ENCODE assay signal across 12 cellular contexts in the genomic region with DNA sequence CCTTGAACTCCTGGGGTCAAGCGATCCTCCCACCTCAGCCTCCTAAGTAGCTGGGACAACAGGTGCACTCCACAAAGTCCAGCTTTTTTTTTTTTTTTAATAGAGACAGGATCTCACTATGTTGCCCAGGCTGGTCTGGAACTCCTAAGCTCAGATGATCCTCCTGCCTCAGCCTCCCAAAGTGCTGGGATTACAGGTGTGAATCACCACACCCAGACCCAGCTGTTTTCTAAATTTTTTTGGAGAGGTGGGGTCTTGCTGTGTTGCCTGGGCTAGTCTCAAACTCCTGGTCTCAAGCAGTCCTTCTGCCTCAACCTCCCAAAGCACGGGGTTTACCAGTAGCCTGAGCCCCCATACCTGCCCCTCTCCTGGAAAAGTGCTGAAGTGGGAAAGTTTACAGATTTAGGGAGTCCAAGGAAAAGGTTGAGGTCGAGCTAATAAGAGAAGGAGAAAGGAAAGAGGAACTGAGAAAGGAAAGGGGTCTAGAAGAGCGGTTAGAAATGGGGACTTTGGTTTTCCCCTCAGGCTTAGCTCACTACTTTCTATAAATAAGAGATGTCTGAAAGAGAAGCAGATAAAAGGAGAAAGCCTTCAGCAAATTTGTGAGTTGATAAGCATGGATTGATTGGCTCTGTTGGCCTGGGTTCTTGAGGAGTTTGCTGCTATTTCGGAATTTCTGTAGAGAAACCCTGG. TPM values are rescaled to one million over a fixed set of nuclear protein-coding genes. Genes with fewer than 3 reads are reported as not detected.
A peak's percentile ranks its signal among the peaks of the same experiment; 100 is the strongest.
DNase-seq lines count a peak whose midpoint lies in the region; ATAC-seq, FAIRE-seq and TF ChIP-seq lines count a peak whose summit lies in the region.
"Had no signal": no experiment of that assay in that cellular context is flagged by ENCODE, and none has a peak within 500 bp of the region (broad histone marks: within the 10 kb centered on the region; RNA-seq: fewer than 3 reads in every experiment).

No MANE protein-coding gene starts in this region.

- in situ Hi-C loops in HepG2 (cut with HindIII; ENCODE audit: extremely low pct_ligation_motif_present, low pct_unique_long_range_greater_than_20kb), result no loop called here

- peaks cover 0 to 2% (median 0%) of the 10 kb centered on the region in 7 donors for H3K9me3 Mint-ChIP-seq in CD14-positive monocyte

- intact Hi-C loops in HepG2 (cut with micrococcal nuclease; ENCODE audit: unreplicated experiment) (no loop called here), right lobe of liver (cut with DNase I) (no loop called here), CD14-positive monocyte (cut with micrococcal nuclease) (no loop called here)

- no peak overlapping the region for H3K4me2 ChIP-seq in HepG2 (ENCODE audit: low read depth, low read length)
- H3K4me2 ChIP-seq: A549 had no signal

- TF ChIP-seq CTCF in HepG2 (CRISPR knock-in tag; IDR thresholded peaks at IDR 0.05) (no peak), right lobe of liver (IDR thresholded peaks at IDR 0.05) (no peak), CD14-positive monocyte (IDR thresholded peaks at IDR 0.05) (no peak)

- H3K4me1 ChIP-seq in HepG2 (ENCODE audit: insufficient read depth, low read length), result peaks cover 5% of the 10 kb centered on the region; the same call in 1 of the 2 replicates
- H3K4me1 ChIP-seq in right lobe of liver, result no peaks in the 10 kb centered on the region

- H3K27me3 ChIP-seq in HepG2 (ENCODE audit: control insufficient read depth in 1 of 2, insufficient read depth in 2 of 2, low read length in 2 of 2) (no peaks in the 10 kb centered on the region), right lobe of liver (no peaks in the 10 kb centered on the region)
- H3K27me3 ChIP-seq: thyroid gland had no signal

- peaks cover 0 to 1% (median 0%) of the 10 kb centered on the region in 3 donors for H3K27me3 Mint-ChIP-seq in CD14-positive monocyte (ENCODE audit: low read depth in 3 of 3)

- POLR2A ChIA-PET in HepG2 (lab: Yijun Ruan, JAX), result interaction anchor here (1.5 kb wide), 1 partner anchor 19 kb away, joined by 5 read pairs; no protein-coding TSS in a partner anchor

- peaks cover 45% of the 10 kb centered on the region for H3K4me1 Mint-ChIP-seq in CD14-positive monocyte

- no TSS peak for BruUV-seq in HepG2 (replicated peaks; lab: Mats Ljungman, UMichigan)

- TF ChIP-seq EP300 in HepG2 (IDR thresholded peaks at IDR 0.05; ENCODE audit: low read depth in 2 of 2, low read length in 2 of 2) (no peak), HepG2 (CRISPR knock-in tag; IDR thresholded peaks at IDR 0.05; ENCODE audit: borderline replicate concordance) (no peak)

- CTCF ChIA-PET in HepG2 (lab: Yijun Ruan, JAX; ENCODE audit: low intra/inter-chr PET ratio, low total read pairs), result no interaction called here

- H3K79me2 ChIP-seq in HepG2 (ENCODE audit: insufficient read depth, low read length), result peaks cover 55% of the 10 kb centered on the region

- peaks cover 22 to 34% of the 10 kb centered on the region in 2 donors for H3K36me3 Mint-ChIP-seq in CD14-positive monocyte

- H3K9me3 ChIP-seq in HepG2 (ENCODE audit: low read length) (no peaks in the 10 kb centered on the region), right lobe of liver (no peaks in the 10 kb centered on the region)
- H3K9me3 ChIP-seq: A549, thyroid gland had no signal

- H3K27ac Mint-ChIP-seq in CD14-positive monocyte, result peak overlapping the region in 2 of 7 donors; percentile 12 to 46

- peaks cover 25% of the 10 kb centered on the region for H4K20me1 ChIP-seq in HepG2 (ENCODE audit: insufficient read depth, low read length)

- no peak overlapping the region for H3K27ac ChIP-seq in HepG2 (ENCODE audit: extremely low read length, insufficient read depth, low read length)
- H3K27ac ChIP-seq in right lobe of liver, result no peak overlapping the region
- H3K27ac ChIP-seq: thyroid gland had no signal

- WGBS in HepG2 (ENCODE audit: low lambda C conversion rate), result 78% methylated on average over 5 of the region's 5 CpGs
- 60% methylated on average over 4 of the region's 5 CpGs for WGBS in right lobe of liver (ENCODE audit: insufficient coverage, low coverage, low lambda C conversion rate, missing lambda C conversion rate)

- TF ChIP-seq POLR2A in HepG2 (IDR thresholded peaks at IDR 0.05; ENCODE audit: insufficient read depth in 1 of 2, low read depth in 2 of 2, low read length in 2 of 2) (no peak), right lobe of liver (IDR thresholded peaks at IDR 0.05) (no peak)

- ATAC-seq in HepG2 (no peak), right lobe of liver (no peak), HG02870 (IDR thresholded peaks at IDR 0.05; ENCODE audit: unreplicated experiment) (peak; percentile 72)
- ATAC-seq: A549 had no signal

- no peak overlapping the region for H2AFZ ChIP-seq in HepG2 (ENCODE audit: low read length)

- FAIRE-seq in HepG2 (lab: Jason Lieb, UNC), result no peak
- FAIRE-seq: A549 had no signal

- peak overlapping the region in 1 of 2 donors; percentile 61 for H3K4me3 Mint-ChIP-seq in CD14-positive monocyte

- H3K4me3 ChIP-seq in HepG2 (replicated peaks in 1 of 3; ENCODE audit: insufficient read depth in 1 of 3, low read depth in 2 of 3, low read length in 3 of 3) (no peak overlapping the region), right lobe of liver (no peak overlapping the region)
- H3K4me3 ChIP-seq: A549, thyroid gland had no signal

- no peak overlapping the region for H3K9ac ChIP-seq in HepG2 (ENCODE audit: insufficient read depth, low read depth, low read length)

- DNase-seq in HepG2 (ENCODE audit: low spot score) (no peak), right lobe of liver (no peak), Kasumi-1 (lab: John Stamatoyannopoulos, UW) (peak; percentile 75 to 79), DMS79 treated with DMSO at 0.1 percent for 48 hours (lab: John Stamatoyannopoulos, UW) (no peak), iPS-NIHi7 (ENCODE audit: extremely low spot score) (no peak), CD14-positive monocyte (ENCODE audit: low spot score) (no peak), NCI-H345 treated with DMSO at 0.1 percent for 48 hours (lab: John Stamatoyannopoulos, UW; ENCODE audit: unreplicated experiment) (no peak)
- DNase-seq: NCI-H2029; stimulated activated CD4-positive, alpha-beta T cell treated with anti-CD3 and anti-CD28 coated beads, Interleukin-15, amount 100 ng/mL, for 24 hours; thyroid gland had no signal

- H3K36me3 ChIP-seq in HepG2 (replicated peaks in 1 of 2; ENCODE audit: control insufficient read depth in 1 of 2, insufficient read depth in 2 of 2, low read length in 2 of 2), result peaks cover 0 to 8% of the 10 kb centered on the region in 2 experiments; a peak in 2 of 5 replicates
- no peaks in the 10 kb centered on the region for H3K36me3 ChIP-seq in right lobe of liver
- H3K36me3 ChIP-seq: thyroid gland had no signal

- no peak for TF ChIP-seq RAD21 in HepG2 (CRISPR knock-in tag; IDR thresholded peaks at IDR 0.05)

TF ChIP-seq in HepG2, 621 proteins besides CTCF, POLR2A, EP300 and RAD21 (continues in another document):
- TF ChIP-seq ZNF362 (CRISPR knock-in tag; IDR thresholded peaks at IDR 0.05; ENCODE audit: borderline replicate concordance) (no peak), BORCS8-MEF2B (CRISPR knock-in tag; IDR thresholded peaks at IDR 0.05) (no peak)
- TF ChIP-seq, protein P1, sequence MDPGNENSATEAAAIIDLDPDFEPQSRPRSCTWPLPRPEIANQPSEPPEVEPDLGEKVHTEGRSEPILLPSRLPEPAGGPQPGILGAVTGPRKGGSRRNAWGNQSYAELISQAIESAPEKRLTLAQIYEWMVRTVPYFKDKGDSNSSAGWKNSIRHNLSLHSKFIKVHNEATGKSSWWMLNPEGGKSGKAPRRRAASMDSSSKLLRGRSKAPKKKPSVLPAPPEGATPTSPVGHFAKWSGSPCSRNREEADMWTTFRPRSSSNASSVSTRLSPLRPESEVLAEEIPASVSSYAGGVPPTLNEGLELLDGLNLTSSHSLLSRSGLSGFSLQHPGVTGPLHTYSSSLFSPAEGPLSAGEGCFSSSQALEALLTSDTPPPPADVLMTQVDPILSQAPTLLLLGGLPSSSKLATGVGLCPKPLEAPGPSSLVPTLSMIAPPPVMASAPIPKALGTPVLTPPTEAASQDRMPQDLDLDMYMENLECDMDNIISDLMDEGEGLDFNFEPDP (CRISPR knock-in tag; conservative IDR thresholded peaks at IDR 0.05), result no peak

RNA-seq across cellular contexts. Expression of gene UBE2E1, which starts 23.6 kb away (rescaled TPM):
- 61.8 and 82.6 TPM in 2 replicates for total RNA-seq in HepG2 (2016; rRNA removed; fragmentation: Illumina TruSeq; extraction: Trizol)
- 27.8 and 29.8 TPM in 2 replicates for total RNA-seq in HepG2 (2016; cell fraction: cytosol; rRNA removed; fragmentation: Illumina TruSeq; extraction: Trizol; ENCODE audit: low read depth)
- 56.6 and 91.5 TPM in 2 replicates for total RNA-seq in HepG2 (2016; cell fraction: insoluble cytoplasmic fraction; rRNA removed; fragmentation: Illumina TruSeq; extraction: Trizol)
- 51.7 and 51.8 TPM in 2 replicates for total RNA-seq in HepG2 (2016; cell fraction: membrane; rRNA removed; fragmentation: Illumina TruSeq; extraction: Trizol)
- 40.2 and 43.9 TPM in 2 replicates for total RNA-seq in HepG2 (2016; cell fraction: nucleus; rRNA removed; fragmentation: Illumina TruSeq; extraction: Trizol)
- 55.4 and 56.2 TPM in 2 replicates for polyA plus RNA-seq in HepG2 (2011; rRNA removed)
- polyA plus RNA-seq in HepG2 (2011; cell fraction: cytosol; rRNA removed), result 25.3 and 41.0 TPM in 2 replicates
- polyA plus RNA-seq in HepG2 (2011; cell fraction: nucleus; rRNA removed), result 24.4 and 30.9 TPM in 2 replicates
- 65.9 and 73.0 TPM in 2 replicates for polyA plus RNA-seq in HepG2 (2012)
- polyA plus RNA-seq in HepG2 (2016; cell fraction: cytosol; fragmentation: Illumina TruSeq; extraction: Trizol; ENCODE audit: low read depth), result 40.2 and 48.2 TPM in 2 replicates
- polyA plus RNA-seq in HepG2 (2016; cell fraction: insoluble cytoplasmic fraction; fragmentation: Illumina TruSeq; extraction: Trizol; ENCODE audit: low read depth), result 112 and 129 TPM in 2 replicates
- 57.7 and 60.5 TPM in 2 replicates for polyA plus RNA-seq in HepG2 (2016; cell fraction: membrane; fragmentation: Illumina TruSeq; extraction: Trizol; ENCODE audit: low read depth)
- 73.6 and 78.6 TPM in 2 replicates for polyA plus RNA-seq in HepG2 (2016; cell fraction: nucleus; fragmentation: Illumina TruSeq; extraction: Trizol; ENCODE audit: insufficient read depth, low read depth)
- 26.6 and 37.3 TPM in 2 replicates for polyA minus RNA-seq in HepG2 (2011; rRNA and poly(A)+ RNA removed; ENCODE audit: low replicate concordance)
- polyA minus RNA-seq in HepG2 (2011; cell fraction: cytosol; rRNA and poly(A)+ RNA removed), result 24.6 and 36.0 TPM in 2 replicates
- polyA minus RNA-seq in HepG2 (2011; cell fraction: nucleus; rRNA and poly(A)+ RNA removed), result 47.8 and 70.1 TPM in 2 replicates
- 10 to 100 TPM; 20.8 to 40.4 (median 29.7) TPM for total RNA-seq in right lobe of liver
- 10 to 100 TPM; 31.3 to 34.6 TPM for polyA plus RNA-seq in CD14-positive monocyte

Comparison
In these comparisons a context has a peak if more than half of its experiments do, and no peak if none do; other contexts are left out.
1. DNase-seq: peak in Kasumi-1 (2 of 2); none in HepG2 (single experiment), right lobe of liver (0 of 3), DMS79 treated with DMSO at 0.1 percent for 48 hours (single experiment), iPS-NIHi7 (single experiment), CD14-positive monocyte (single experiment) and NCI-H345 treated with DMSO at 0.1 percent for 48 hours (single experiment).